Comparison of ENCODE assay signal across 12 cellular contexts in the genomic region with DNA sequence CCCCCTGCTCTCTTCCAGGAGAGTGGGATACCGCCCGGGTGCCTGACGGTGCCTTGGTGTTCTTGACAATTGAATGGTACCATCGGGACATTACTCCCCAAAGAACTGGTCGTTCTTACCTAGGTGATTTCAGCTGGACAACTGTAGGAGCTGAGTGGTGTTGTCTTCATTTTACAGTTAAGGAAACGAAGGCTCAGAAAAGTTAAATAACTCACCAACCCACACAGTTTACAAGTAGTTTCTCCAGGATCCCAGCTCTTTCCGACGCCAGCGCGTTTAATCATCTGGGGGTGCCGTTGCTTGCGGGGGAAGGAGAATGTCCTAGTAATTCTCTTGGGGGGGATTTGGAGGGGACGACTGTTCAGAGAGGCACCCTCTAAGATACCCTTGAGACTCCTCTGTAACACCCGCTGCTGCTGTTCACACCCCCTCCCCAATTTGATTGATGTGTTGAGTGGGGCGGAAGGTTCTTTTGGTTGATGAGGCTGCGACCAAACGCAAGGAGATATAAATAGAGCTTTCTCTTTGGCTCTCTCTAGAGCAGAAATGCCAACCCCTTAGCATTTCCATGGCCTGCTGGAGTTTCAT. TPM values are rescaled to one million over a fixed set of nuclear protein-coding genes. Genes with fewer than 3 reads are reported as not detected.
DNase-seq lines count a peak whose midpoint lies in the region; ATAC-seq and TF ChIP-seq lines count a peak whose summit lies in the region.
"Had no signal": no experiment of that assay in that cellular context is flagged by ENCODE, and none has a peak within 500 bp of the region (broad histone marks: within the 10 kb centered on the region; RNA-seq: fewer than 3 reads in every experiment).

No MANE protein-coding gene starts in this region.

- no peaks in the 10 kb centered on the region for H3K27me3 Mint-ChIP-seq in naive thymus-derived CD4-positive, alpha-beta T cell

- POLR2A ChIA-PET in naive thymus-derived CD4-positive, alpha-beta T cell (lab: Charles Lee), result interaction anchor here (0.6 to 9.2 kb wide), 15 partner anchors 13 to 217 kb away, joined by 3 to 439 read pairs (median 9); no protein-coding TSS in a partner anchor

- H3K4me3 Mint-ChIP-seq in naive thymus-derived CD4-positive, alpha-beta T cell, result peak overlapping the region; percentile 90 to 99 (median 98)

- peaks cover 0 to 3% (median 0%) of the 10 kb centered on the region in 11 donors for H3K9me3 Mint-ChIP-seq in naive thymus-derived CD4-positive, alpha-beta T cell

- DNase-seq in CD1c-positive myeloid dendritic cell (ENCODE audit: extremely low spot score), result peak; percentile 38
- DNase-seq in H7, result peak; percentile 37
- DNase-seq in activated gamma-delta T cell treated with anti-CD3 and anti-CD28 coated beads, Interleukin-2, amount 50 U/mL, for 16 hours (ENCODE audit: low read depth), result peak; percentile 31
- DNase-seq in naive thymus-derived CD4-positive, alpha-beta T cell, result peak in 8 of 9 donors; percentile 23 to 47 (median 40)
- no peak for DNase-seq in effector CD8-positive, alpha-beta T cell (lab: John Stamatoyannopoulos, UW)
- DNase-seq in left lung, result no peak
- DNase-seq: COR-L47, PC-3, small intestine, thyroid gland had no signal

- intact Hi-C loops in naive thymus-derived CD4-positive, alpha-beta T cell (cut with micrococcal nuclease), result loop anchor here (1.0 to 2.0 kb wide), 2 partner anchors 64 to 76 kb away; no protein-coding TSS in a partner anchor
- intact Hi-C loops in left lung (cut with DNase I), result no loop called here

- H3K4me3 ChIP-seq in H7 (ENCODE audit: insufficient read depth, low read depth, low read length) (no peak overlapping the region), left lung (peak overlapping the region in 1 of 2 donors; percentile 70)
- H3K4me3 ChIP-seq in naive thymus-derived CD4-positive, alpha-beta T cell (ENCODE audit: low read length), result peak overlapping the region; percentile 84

- H3K27ac Mint-ChIP-seq in naive thymus-derived CD4-positive, alpha-beta T cell, result peak overlapping the region; percentile 92 to 98 (median 94)

- CTCF ChIA-PET in naive thymus-derived CD4-positive, alpha-beta T cell (lab: Charles Lee), result interaction anchor here (0.6 to 7.5 kb wide), 14 partner anchors 9 to 96 kb away, joined by 3 to 112 read pairs (median 6); no protein-coding TSS in a partner anchor

- H3K27me3 ChIP-seq in H7 (ENCODE audit: control insufficient read depth, insufficient read depth, low read length), result peaks cover 38% of the 10 kb centered on the region
- H3K27me3 ChIP-seq in naive thymus-derived CD4-positive, alpha-beta T cell (ENCODE audit: control insufficient read depth in 2 of 2, insufficient read depth in 2 of 2, low read length in 2 of 2), result no peaks in the 10 kb centered on the region
- H3K27me3 ChIP-seq in left lung, result peaks cover 8 to 48% of the 10 kb centered on the region in 2 donors
- H3K27me3 ChIP-seq: thyroid gland had no signal

- peak; percentile 11 for ATAC-seq in naive thymus-derived CD4-positive, alpha-beta T cell
- no peak for ATAC-seq in HG02840 (IDR thresholded peaks at IDR 0.05; ENCODE audit: low FRiP score, unreplicated experiment)
- no peak for ATAC-seq in left lung
- ATAC-seq in HG02642 (IDR thresholded peaks at IDR 0.05; ENCODE audit: poor library complexity, unreplicated experiment), result no peak
- ATAC-seq: PC-3 had no signal

- peaks cover 0 to 38% (median 9%) of the 10 kb centered on the region in 5 donors for H3K36me3 Mint-ChIP-seq in naive thymus-derived CD4-positive, alpha-beta T cell

- H3K9me3 ChIP-seq in naive thymus-derived CD4-positive, alpha-beta T cell (ENCODE audit: control insufficient read depth in 2 of 3, low read length in 3 of 3), result no peaks in the 10 kb centered on the region
- H3K9me3 ChIP-seq in left lung, result no peaks in the 10 kb centered on the region
- H3K9me3 ChIP-seq: thyroid gland had no signal

- no peak for TF ChIP-seq CTCF in left lung (IDR thresholded peaks at IDR 0.05)

- peaks cover 41 to 77% (median 73%) of the 10 kb centered on the region in 7 donors for H3K4me1 Mint-ChIP-seq in naive thymus-derived CD4-positive, alpha-beta T cell

- H3K4me1 ChIP-seq in naive thymus-derived CD4-positive, alpha-beta T cell (ENCODE audit: control insufficient read depth in 2 of 2, insufficient read depth in 2 of 2, low read length in 2 of 2), result peaks cover 40 to 53% of the 10 kb centered on the region in 2 donors
- peaks cover 6 to 75% of the 10 kb centered on the region in 2 donors for H3K4me1 ChIP-seq in left lung

- H3K27ac ChIP-seq in naive thymus-derived CD4-positive, alpha-beta T cell (ENCODE audit: low read depth, low read length), result peak overlapping the region; percentile 79
- H3K27ac ChIP-seq in left lung, result peak overlapping the region in 1 of 2 donors; percentile 96
- H3K27ac ChIP-seq: thyroid gland had no signal

- H3K36me3 ChIP-seq in H7 (replicated peaks; ENCODE audit: control insufficient read depth, insufficient read depth, low read length) (no peaks in the 10 kb centered on the region), left lung (no peaks in the 10 kb centered on the region)
- peaks cover 0 to 10% (median 0%) of the 10 kb centered on the region in 3 experiments for H3K36me3 ChIP-seq in naive thymus-derived CD4-positive, alpha-beta T cell (ENCODE audit: control insufficient read depth in 2 of 3, insufficient read depth in 3 of 3, low read length in 3 of 3)
- H3K36me3 ChIP-seq: thyroid gland had no signal

RNA-seq across cellular contexts. Expression of a gene that starts 1.8 kb away (rescaled TPM):
- 6.9 and 18.1 TPM in 2 replicates for total RNA-seq in H7 (2014; rRNA removed; shearing (Covaris generic))
- total RNA-seq in naive thymus-derived CD4-positive, alpha-beta T cell, result 100 to 1,000 TPM; 269 to 313 (median 283) TPM
- polyA plus RNA-seq in naive thymus-derived CD4-positive, alpha-beta T cell, result 100 to 1,000 TPM in 1 of 2 donors, 10 to 100 TPM in 1; 74.9 to 174 TPM
- total RNA-seq in left lung, result 10 to 100 TPM; 12.9 to 44.2 TPM

Comparison
In these comparisons a context has a peak if more than half of its experiments do, and no peak if none do; other contexts are left out.
1. DNase-seq: peak in CD1c-positive myeloid dendritic cell (single experiment), H7 (single experiment), activated gamma-delta T cell treated with anti-CD3 and anti-CD28 coated beads, Interleukin-2, amount 50 U/mL, for 16 hours (single experiment) and naive thymus-derived CD4-positive, alpha-beta T cell (8 of 9); none in effector CD8-positive, alpha-beta T cell (single experiment) and left lung (0 of 2).
2. RNA of a gene that starts 1.8 kb away (total RNA-seq): 269 to 313 TPM in naive thymus-derived CD4-positive, alpha-beta T cell; 12.9 to 44.2 TPM in left lung and 6.9 to 18.1 TPM in H7; every median in the first group is over 4 times any median in the second.
3. intact Hi-C loops: an anchor here in naive thymus-derived CD4-positive, alpha-beta T cell (1.0 to 2.0 kb wide); none called in left lung.